10 cellular contexts compared by ENCODE assay signal in the genomic region with DNA sequence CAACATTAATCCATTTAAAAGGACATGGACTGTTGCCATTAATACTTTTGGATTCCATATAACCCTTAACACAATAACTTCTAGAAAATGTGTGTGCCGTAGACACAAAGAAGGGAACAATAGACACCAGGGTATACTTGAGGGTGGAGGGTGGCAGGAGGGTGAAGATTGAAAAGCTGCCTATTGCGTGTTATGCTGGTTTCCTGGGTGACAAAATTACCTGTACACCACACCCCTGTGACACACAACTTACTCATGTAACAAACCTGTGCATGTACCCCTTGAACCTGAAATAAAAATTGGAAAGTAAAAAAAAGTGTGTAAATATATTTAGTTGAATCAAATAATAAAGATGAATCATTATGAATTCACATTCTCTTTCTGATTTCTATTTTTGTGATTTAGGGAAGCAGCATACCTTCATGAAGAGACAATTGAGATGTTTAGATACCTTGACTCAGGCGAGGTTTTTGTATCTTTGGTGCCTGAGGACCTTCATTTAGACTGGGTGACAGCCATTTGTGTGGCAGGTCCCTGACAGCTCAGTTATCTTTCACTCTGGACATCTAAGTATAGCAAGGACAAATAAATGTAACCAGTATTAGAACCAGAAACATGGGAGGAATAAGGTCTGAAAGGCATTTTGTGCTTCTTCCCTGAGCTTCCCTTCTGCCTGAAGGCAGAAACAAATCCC. TPM values are rescaled to one million over a fixed set of nuclear protein-coding genes. Genes with fewer than 3 reads are reported as not detected.
DNase-seq lines count a peak whose midpoint lies in the region; ATAC-seq, FAIRE-seq and TF ChIP-seq lines count a peak whose summit lies in the region.
"Had no signal": no experiment of that assay in that cellular context is flagged by ENCODE, and none has a peak within 500 bp of the region (broad histone marks: within the 10 kb centered on the region; RNA-seq: fewer than 3 reads in every experiment).

No MANE protein-coding gene starts in this region.

- ATAC-seq in CD8-positive, alpha-beta T cell: peak; percentile 65

- no peaks in the 10 kb centered on the region for H3K9me3 ChIP-seq in CD8-positive, alpha-beta T cell (ENCODE audit: low read length)
- H3K9me3 ChIP-seq in right atrium auricular region: no peaks in the 10 kb centered on the region
- H3K9me3 ChIP-seq: esophagus squamous epithelium, tibial nerve had no signal

- peaks cover 0 to 5% (median 0%) of the 10 kb centered on the region in 7 donors for H3K9me3 Mint-ChIP-seq in CD14-positive monocyte
- peaks cover 2% of the 10 kb centered on the region for H3K9me3 Mint-ChIP-seq in CD8-positive, alpha-beta T cell

- peak overlapping the region; percentile 55 for H3K27ac ChIP-seq in CD8-positive, alpha-beta T cell (ENCODE audit: low read depth, low read length)
- peak overlapping the region; percentile 46 to 76 for H3K27ac ChIP-seq in right atrium auricular region

- H3K36me3 Mint-ChIP-seq in CD14-positive monocyte: peaks cover 59 to 71% of the 10 kb centered on the region in 2 donors
- H3K36me3 Mint-ChIP-seq in CD8-positive, alpha-beta T cell: peaks cover 46% of the 10 kb centered on the region

- intact Hi-C loops in CD14-positive monocyte (cut with micrococcal nuclease): no loop called here
- intact Hi-C loops in CD8-positive, alpha-beta T cell (cut with DNase I, micrococcal nuclease): loop anchor here in 1 of 2 experiments (2.0 kb wide), 1 partner anchor 28 kb away; a partner anchor contains a TSS

- FAIRE-seq in GM19239 (lab: Jason Lieb, UNC): no peak

- H3K4me1 Mint-ChIP-seq in CD14-positive monocyte: peaks cover 84% of the 10 kb centered on the region
- peaks cover 88% of the 10 kb centered on the region for H3K4me1 Mint-ChIP-seq in CD8-positive, alpha-beta T cell (ENCODE audit: low read depth)

- CTCF ChIA-PET in CD8-positive, alpha-beta T cell (lab: Charles Lee): interaction anchor here (0.6 to 7.4 kb wide), 7 partner anchors 11 to 278 kb away, joined by 3 to 67 read pairs (median 5); a partner anchor contains a TSS

- no peak for DNase-seq in CD14-positive monocyte (ENCODE audit: low spot score)
- DNase-seq in CD8-positive, alpha-beta T cell: peak in 3 of 7 experiments; percentile 50 to 68 (median 52)
- peak; percentile 32 for DNase-seq in activated CD8-positive, alpha-beta memory T cell treated with anti-CD3 and anti-CD28 coated beads, Interleukin-2, amount 50 U/mL, for 4 hours
- no peak for DNase-seq in right atrium auricular region (ENCODE audit: low spot score)
- DNase-seq in GM19239 (ENCODE audit: insufficient read length, low spot score): no peak
- DNase-seq in NCI-H1436 (lab: John Stamatoyannopoulos, UW): no peak
- no peak for DNase-seq in mesenteric fat pad (ENCODE audit: low spot score)
- no peak for DNase-seq in superior temporal gyrus (ENCODE audit: extremely low spot score)
- DNase-seq: esophagus squamous epithelium had no signal

- peaks cover 0 to 1% (median 0%) of the 10 kb centered on the region in 3 donors for H3K27me3 Mint-ChIP-seq in CD14-positive monocyte (ENCODE audit: low read depth in 3 of 3)
- H3K27me3 Mint-ChIP-seq in CD8-positive, alpha-beta T cell (ENCODE audit: low read depth): no peaks in the 10 kb centered on the region

- H3K36me3 ChIP-seq in CD8-positive, alpha-beta T cell (ENCODE audit: insufficient read depth, low read length): peaks cover 12% of the 10 kb centered on the region
- H3K36me3 ChIP-seq in right atrium auricular region: peaks cover 18% of the 10 kb centered on the region

- H3K27ac Mint-ChIP-seq in CD14-positive monocyte: peak overlapping the region in 5 of 7 donors; percentile 21 to 94 (median 64)
- H3K27ac Mint-ChIP-seq in CD8-positive, alpha-beta T cell: peak overlapping the region; percentile 100

- H3K4me1 ChIP-seq in CD8-positive, alpha-beta T cell (ENCODE audit: insufficient read depth, low read length): peaks cover 80% of the 10 kb centered on the region
- peaks cover 0 to 16% of the 10 kb centered on the region in 2 donors for H3K4me1 ChIP-seq in right atrium auricular region

- POLR2A ChIA-PET in CD8-positive, alpha-beta T cell (lab: Charles Lee): interaction anchor here (0.8 to 10.5 kb wide), 15 partner anchors 12 to 259 kb away, joined by 3 to 193 read pairs (median 4); a partner anchor contains a TSS

- H3K4me3 Mint-ChIP-seq in CD14-positive monocyte: no peak overlapping the region
- peak overlapping the region; percentile 49 for H3K4me3 Mint-ChIP-seq in CD8-positive, alpha-beta T cell

- no peak overlapping the region for H3K4me3 ChIP-seq in CD8-positive, alpha-beta T cell (ENCODE audit: low read depth, low read length)
- H3K4me3 ChIP-seq in right atrium auricular region: no peak overlapping the region
- H3K4me3 ChIP-seq: esophagus squamous epithelium, tibial nerve had no signal

- no peaks in the 10 kb centered on the region for H3K27me3 ChIP-seq in CD8-positive, alpha-beta T cell (ENCODE audit: insufficient read depth, low read length)
- H3K27me3 ChIP-seq in right atrium auricular region: no peaks in the 10 kb centered on the region
- H3K27me3 ChIP-seq: esophagus squamous epithelium, tibial nerve had no signal

- no peak for TF ChIP-seq CTCF in CD14-positive monocyte (IDR thresholded peaks at IDR 0.05)
- no peak for TF ChIP-seq CTCF in CD8-positive, alpha-beta T cell (IDR thresholded peaks at IDR 0.05)
- no peak for TF ChIP-seq CTCF in right atrium auricular region (IDR thresholded peaks at IDR 0.05)

RNA-seq across cellular contexts. Expression of a gene that starts 28.7 kb away (rescaled TPM):
- 10 to 100 TPM; 12.0 to 22.5 TPM for polyA plus RNA-seq in CD14-positive monocyte
- total RNA-seq in CD8-positive, alpha-beta T cell: 1 to 10 TPM; 2.0 to 2.5 TPM
- total RNA-seq in right atrium auricular region (1 to 10 TPM; 6.6 to 9.6 TPM), mesenteric fat pad (22.0 TPM)

RNA-seq across cellular contexts. Expression of a gene that starts 35.5 kb away (rescaled TPM):
- polyA plus RNA-seq in CD14-positive monocyte: 100 to 1,000 TPM in 1 of 2 donors, 10 to 100 TPM in 1; 54.5 to 115 TPM
- total RNA-seq in CD8-positive, alpha-beta T cell: 10 to 100 TPM; 21.2 to 29.7 TPM
- total RNA-seq in right atrium auricular region (10 to 100 TPM; 12.7 to 12.9 TPM), mesenteric fat pad (27.3 TPM)
